Comparison of ENCODE assay signal across 13 cellular contexts in the genomic region with DNA sequence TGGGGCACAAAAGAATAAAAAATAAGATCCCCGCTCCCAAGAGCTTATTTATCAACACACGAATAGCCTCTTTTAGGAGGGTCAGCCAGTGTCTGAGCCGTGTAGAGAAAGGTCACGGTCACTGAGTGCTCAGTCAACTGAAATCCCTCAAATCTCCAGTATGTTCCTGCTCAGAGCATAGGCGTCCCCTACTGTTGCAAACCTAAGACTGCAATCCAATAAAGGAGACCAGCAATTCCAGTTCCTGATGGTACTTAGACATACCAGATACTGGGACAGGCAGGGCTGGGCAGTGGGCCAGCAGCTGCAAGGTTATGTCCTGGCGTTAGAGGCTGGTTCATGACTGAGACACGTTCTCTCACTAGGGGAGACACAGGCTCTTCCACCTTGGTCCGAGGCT.
DNase-seq lines count a peak whose midpoint lies in the region; ATAC-seq and TF ChIP-seq lines count a peak whose summit lies in the region.
"Had no signal": no experiment of that assay in that cellular context is flagged by ENCODE, and none has a peak within 500 bp of the region (broad histone marks: within the 10 kb centered on the region; RNA-seq: fewer than 3 reads in every experiment).

No MANE protein-coding gene starts in this region.

- H2BK15ac ChIP-seq in H9 (ENCODE audit: low read depth, low read length), result no peak overlapping the region

- ATAC-seq in left cardiac atrium (peak; percentile 73 to 89), GM19328 (IDR thresholded peaks at IDR 0.05; ENCODE audit: unreplicated experiment) (no peak), HG03432 (IDR thresholded peaks at IDR 0.05; ENCODE audit: unreplicated experiment) (no peak), GM18502 (IDR thresholded peaks at IDR 0.05; ENCODE audit: poor library complexity, unreplicated experiment) (no peak)
- ATAC-seq: stimulated activated effector memory CD8-positive, alpha-beta T cell treated with anti-CD3 and anti-CD28 coated beads, Interleukin-12 subunit alpha, Interleukin-12 subunit beta, amount 100 ng/mL, for 72 hours had no signal

- DNase-seq in H9 (peak; percentile 55), SK-N-SH (peak; percentile 21), left cardiac atrium (peak; percentile 56), ovary (peak; percentile 36 to 55 (median 46)), HEK293T (ENCODE audit: extremely low spot score) (no peak)
- DNase-seq: activated T-cell treated with anti-CD3 and anti-CD28 coated beads for 4 hours, DMS153, foreskin melanocyte, MV-4-11 had no signal

- H3K4me3 ChIP-seq in SK-N-SH (ENCODE audit: low read depth in 2 of 2, low read length in 1 of 2) (no peak overlapping the region), ovary (no peak overlapping the region)

- TF ChIP-seq RAD21 in SK-N-SH (IDR thresholded peaks at IDR 0.05; ENCODE audit: low read length), result no peak

- TF ChIP-seq EP300 in SK-N-SH (IDR thresholded peaks at IDR 0.05; ENCODE audit: borderline replicate concordance in 1 of 2, low read depth in 1 of 2, low read length in 1 of 2) (no peak), ovary (IDR thresholded peaks at IDR 0.05) (no peak)

- no peak overlapping the region for H3K23ac ChIP-seq in H9 (ENCODE audit: insufficient read length, low read depth, low read length)

- H3T11ph ChIP-seq in H9 (ENCODE audit: low read length), result no peak overlapping the region

- H2BK20ac ChIP-seq in H9 (ENCODE audit: low read depth, low read length, poor library complexity, severe bottlenecking), result no peak overlapping the region

- H3K36me3 ChIP-seq in SK-N-SH (replicated peaks in 1 of 2; ENCODE audit: control insufficient read depth in 1 of 2, insufficient read depth in 2 of 2, low read length in 1 of 2), result no peaks in the 10 kb centered on the region
- no peaks in the 10 kb centered on the region for H3K36me3 ChIP-seq in ovary

- WGBS in H9 (ENCODE audit: extremely low coverage, insufficient read length, low lambda C conversion rate), result no CpG with 5 or more reads among the region's 8 CpGs
- WGBS in SK-N-SH (ENCODE audit: low lambda C conversion rate), result 78% methylated on average over 8 of the region's 8 CpGs
- 37 to 73% (median 37%) methylated on average over 8 of the region's 8 CpGs for WGBS in ovary, 3 donors

- peaks cover 27 to 33% of the 10 kb centered on the region in 2 experiments for H3K4me1 Mint-ChIP-seq in H9
- H3K4me1 Mint-ChIP-seq: stimulated activated effector memory CD8-positive, alpha-beta T cell treated with anti-CD3 and anti-CD28 coated beads, Interleukin-12 subunit alpha, Interleukin-12 subunit beta, amount 100 ng/mL, for 72 hours had no signal

- H3K23me2 ChIP-seq in H9 (ENCODE audit: insufficient read length, low read depth, low read length, poor library complexity, severe bottlenecking), result no peaks in the 10 kb centered on the region

- H3K56ac ChIP-seq in H9 (ENCODE audit: insufficient read length, low read depth, low read length), result no peak overlapping the region

- no peaks in the 10 kb centered on the region for H3K79me2 ChIP-seq in H9 (ENCODE audit: insufficient read depth, low read length)
- no peaks in the 10 kb centered on the region for H3K79me2 ChIP-seq in SK-N-SH (ENCODE audit: insufficient read depth)

- H4K20me1 ChIP-seq in H9 (ENCODE audit: control insufficient read depth, insufficient read depth, insufficient read length) (no peaks in the 10 kb centered on the region), SK-N-SH (ENCODE audit: insufficient read depth) (no peaks in the 10 kb centered on the region)

- H4K8ac ChIP-seq in H9 (replicated peaks; ENCODE audit: insufficient read length, low read depth, low read length), result no peak overlapping the region

- no peak overlapping the region for H3K14ac ChIP-seq in H9 (ENCODE audit: insufficient read depth, low read length)

- POLR2A ChIA-PET in SK-N-SH (lab: Yijun Ruan, JAX), result no interaction called here
- POLR2A ChIA-PET in HEK293T (lab: Yijun Ruan, JAX), result no interaction called here

- H2BK5ac ChIP-seq in H9 (ENCODE audit: insufficient read length, low read length), result no peak overlapping the region

- no peak overlapping the region for H2BK12ac ChIP-seq in H9 (ENCODE audit: insufficient read length, low read depth, low read length)

- H3K27ac Mint-ChIP-seq in H9, result no peak overlapping the region; a peak in 1 of 7 replicates
- H3K27ac Mint-ChIP-seq: stimulated activated effector memory CD8-positive, alpha-beta T cell treated with anti-CD3 and anti-CD28 coated beads, Interleukin-12 subunit alpha, Interleukin-12 subunit beta, amount 100 ng/mL, for 72 hours had no signal

- H3K27me3 Mint-ChIP-seq in H9 (ENCODE audit: low read depth), result no peaks in the 10 kb centered on the region

- no peak overlapping the region for H3K4me3 Mint-ChIP-seq in H9
- H3K4me3 Mint-ChIP-seq: stimulated activated effector memory CD8-positive, alpha-beta T cell treated with anti-CD3 and anti-CD28 coated beads, Interleukin-12 subunit alpha, Interleukin-12 subunit beta, amount 100 ng/mL, for 72 hours had no signal

- CTCF ChIA-PET in SK-N-SH (lab: Yijun Ruan, JAX) (interaction anchor here (1.0 to 2.7 kb wide), 4 partner anchors 18 to 383 kb away, joined by 3 to 12 read pairs (median 4); no protein-coding TSS in a partner anchor), HEK293T (lab: Yijun Ruan, JAX) (interaction anchor here (0.6 kb wide), 1 partner anchor 387 kb away, joined by 3 read pairs; no protein-coding TSS in a partner anchor)

- intact Hi-C loops in left cardiac atrium (cut with DNase I), result loop anchor here in 1 of 2 donors (5.0 to 10.0 kb wide), 2 partner anchors 386 to 629 kb away; no protein-coding TSS in a partner anchor
- intact Hi-C loops in ovary (cut with DNase I), result loop anchor here in 1 of 4 donors (10.0 kb wide), 1 partner anchor 499 kb away; no protein-coding TSS in a partner anchor

- H3K18ac ChIP-seq in H9 (ENCODE audit: insufficient read length, low read depth, low read length), result no peak overlapping the region

- peak; percentile 72 for TF ChIP-seq CTCF in H9 (conservative IDR thresholded peaks at IDR 0.05)
- no peak for TF ChIP-seq CTCF in SK-N-SH (IDR thresholded peaks at IDR 0.05)
- TF ChIP-seq CTCF in ovary (IDR thresholded peaks at IDR 0.05), result peak in 1 of 3 donors; percentile 30

- H3K9ac ChIP-seq in H9 (ENCODE audit: extremely low read depth, insufficient read length, low read length), result no peak overlapping the region
- no peak overlapping the region for H3K9ac ChIP-seq in SK-N-SH

- H3K9me3 ChIP-seq in H9 (ENCODE audit: control insufficient read depth, low read depth, low read length), result no peaks in the 10 kb centered on the region
- H3K9me3 ChIP-seq in SK-N-SH, result no peaks in the 10 kb centered on the region
- H3K9me3 ChIP-seq in ovary, result no peaks in the 10 kb centered on the region

- no peak overlapping the region for H4K91ac ChIP-seq in H9 (ENCODE audit: insufficient read length, low read depth, low read length)

- H3K79me1 ChIP-seq in H9 (ENCODE audit: insufficient read depth, low read depth, low read length, poor library complexity, severe bottlenecking), result no peaks in the 10 kb centered on the region

- no peak overlapping the region for H2BK120ac ChIP-seq in H9 (ENCODE audit: low read depth, low read length, poor library complexity, severe bottlenecking)

- H2AK5ac ChIP-seq in H9 (ENCODE audit: insufficient read length, low read length), result no peak overlapping the region

- H4K5ac ChIP-seq in H9 (ENCODE audit: insufficient read length, low read depth, low read length), result no peak overlapping the region

- no peak overlapping the region for H3K4ac ChIP-seq in H9 (ENCODE audit: low read depth, low read length)

- H3K36me3 Mint-ChIP-seq in H9 (ENCODE audit: insufficient read depth in 1 of 3, low read depth in 3 of 3), result peaks cover 0 to 1% (median 0%) of the 10 kb centered on the region in 3 experiments; a peak in 1 of 7 replicates
- H3K36me3 Mint-ChIP-seq: stimulated activated effector memory CD8-positive, alpha-beta T cell treated with anti-CD3 and anti-CD28 coated beads, Interleukin-12 subunit alpha, Interleukin-12 subunit beta, amount 100 ng/mL, for 72 hours had no signal

- H3K9me2 ChIP-seq in SK-N-SH, result no peaks in the 10 kb centered on the region

- no peak for TF ChIP-seq POLR2A in ovary (IDR thresholded peaks at IDR 0.05)

- H2AFZ ChIP-seq in H9 (ENCODE audit: low read length) (no peak overlapping the region), SK-N-SH (ENCODE audit: low read depth) (no peak overlapping the region)

- H3F3A ChIP-seq in SK-N-SH (replicated peaks; ENCODE audit: insufficient read depth), result peaks cover 6% of the 10 kb centered on the region

- H3K27me3 ChIP-seq in H9 (ENCODE audit: insufficient read depth, low read length), result no peaks in the 10 kb centered on the region
- no peaks in the 10 kb centered on the region for H3K27me3 ChIP-seq in SK-N-SH (ENCODE audit: insufficient read depth)
- no peaks in the 10 kb centered on the region for H3K27me3 ChIP-seq in ovary

- no peaks in the 10 kb centered on the region; the same call in 1 of the 2 replicates for H3K4me1 ChIP-seq in H9 (ENCODE audit: insufficient read depth, low read length)
- peaks cover 5 to 24% of the 10 kb centered on the region in 2 experiments; a peak in 3 of 4 replicates for H3K4me1 ChIP-seq in SK-N-SH (ENCODE audit: control insufficient read depth in 1 of 2, insufficient read depth in 2 of 2, low read depth in 1 of 2, low read length in 1 of 2)
- H3K4me1 ChIP-seq in ovary (ENCODE audit: insufficient read depth), result peaks cover 14% of the 10 kb centered on the region

- H3K9me3 Mint-ChIP-seq in H9, result no peaks in the 10 kb centered on the region
- H3K9me3 Mint-ChIP-seq: stimulated activated effector memory CD8-positive, alpha-beta T cell treated with anti-CD3 and anti-CD28 coated beads, Interleukin-12 subunit alpha, Interleukin-12 subunit beta, amount 100 ng/mL, for 72 hours had no signal

- no peak overlapping the region for H3K27ac ChIP-seq in H9 (ENCODE audit: insufficient read length, low read depth, low read length)
- H3K27ac ChIP-seq in SK-N-SH (ENCODE audit: low read depth in 2 of 2, low read length in 1 of 2), result no peak overlapping the region
- H3K27ac ChIP-seq in ovary, result peak overlapping the region in 1 of 2 donors; percentile 0

- no peak overlapping the region for H3K4me2 ChIP-seq in H9 (ENCODE audit: insufficient read depth, insufficient read length, low read length)
- H3K4me2 ChIP-seq in SK-N-SH, result no peak overlapping the region

TF ChIP-seq in SK-N-SH, 30 proteins besides CTCF, POLR2A, EP300 and RAD21 (continues in another document):
- TF ChIP-seq POLR2AphosphoS5 (IDR thresholded peaks at IDR 0.05; ENCODE audit: low read depth, low read length) (no peak), FOSL2 (IDR thresholded peaks at IDR 0.05; ENCODE audit: borderline replicate concordance, low read depth) (no peak), TCF12 (IDR thresholded peaks at IDR 0.05) (no peak), RCOR1 (IDR thresholded peaks at IDR 0.05; ENCODE audit: low read length) (no peak)

TF ChIP-seq in HEK293T, 16 proteins besides CTCF, POLR2A, EP300 and RAD21:
- TF ChIP-seq ARNT (IDR thresholded peaks at IDR 0.05), result no peak

Comparison
In these comparisons a context has a peak if more than half of its experiments do, and no peak if none do; other contexts are left out.
1. ATAC-seq: peak in left cardiac atrium (2 of 2); none in GM19328 (single experiment), HG03432 (single experiment) and GM18502 (single experiment).